22 cellular contexts compared by ENCODE assay signal in genomic region chr4:169768385-169768784, GRCh38. TPM values are rescaled to one million over a fixed set of nuclear protein-coding genes. Genes with fewer than 3 reads are reported as not detected.
A peak's percentile ranks its signal among the peaks of the same experiment; 100 is the strongest.
DNase-seq lines count a peak whose midpoint lies in the region; ATAC-seq, FAIRE-seq and TF ChIP-seq lines count a peak whose summit lies in the region.
"Had no signal": no experiment of that assay in that cellular context is flagged by ENCODE, and none has a peak within 500 bp of the region (broad histone marks: within the 10 kb centered on the region; RNA-seq: fewer than 3 reads in every experiment).

No MANE protein-coding gene starts in this region.

- H3K79me1 ChIP-seq in H1 (ENCODE audit: low read depth, low read length): no peaks in the 10 kb centered on the region

- no peaks in the 10 kb centered on the region for H3K4me1 Mint-ChIP-seq in GM23338
- H3K4me1 Mint-ChIP-seq: CD4-positive, alpha-beta memory T cell; CD4-positive, CD25-positive, alpha-beta regulatory T cell had no signal

- no peak overlapping the region for H3K9ac ChIP-seq in H1 (replicated peaks in 1 of 4; ENCODE audit: extremely low read depth in 1 of 4, low read depth in 3 of 4, low read length in 3 of 4)
- H3K9ac ChIP-seq: BLaER1 had no signal

- TF ChIP-seq CTCF in D721Med (IDR thresholded peaks at IDR 0.05; ENCODE audit: insufficient read depth, missing control alignments): no peak
- no peak for TF ChIP-seq CTCF in GM23338 (conservative IDR thresholded peaks at IDR 0.05; ENCODE audit: low read depth in 2 of 2)
- TF ChIP-seq CTCF in H1 (IDR thresholded peaks at IDR 0.05; ENCODE audit: control extremely low read depth in 1 of 3, insufficient read depth in 1 of 3, low read depth in 1 of 3, low read length in 3 of 3): no peak
- TF ChIP-seq CTCF in ovary (IDR thresholded peaks at IDR 0.05): no peak

- no peaks in the 10 kb centered on the region for H3K9me2 ChIP-seq in GM23338 (ENCODE audit: insufficient read depth)

- no peak overlapping the region for H2AK5ac ChIP-seq in H1 (ENCODE audit: low read depth, low read length)

- WGBS in H1 (ENCODE audit: extremely low coverage in 1 of 2, insufficient coverage in 1 of 2, insufficient read length in 1 of 2, insufficient replicate concordance in 2 of 2, low coverage in 1 of 2, low lambda C conversion rate in 2 of 2, missing lambda C conversion rate in 1 of 2), 2 experiments: 86% methylated on average over 3 of the region's 3 CpGs; no CpG with 5 or more reads in 1 of the 2 experiments
- WGBS in ovary, 3 donors: 76 to 90% (median 89%) methylated on average over 3 of the region's 3 CpGs

- TF ChIP-seq EP300 in H1 (IDR thresholded peaks at IDR 0.05; ENCODE audit: borderline replicate concordance in 1 of 2, low read depth in 2 of 2, low read length in 2 of 2): no peak
- no peak for TF ChIP-seq EP300 in ovary (IDR thresholded peaks at IDR 0.05)

- no peak overlapping the region for H3K27ac Mint-ChIP-seq in GM23338
- H3K27ac Mint-ChIP-seq: CD14-positive monocyte; CD4-positive, alpha-beta memory T cell; CD4-positive, CD25-positive, alpha-beta regulatory T cell; CD8-positive, alpha-beta memory T cell had no signal

- H4K91ac ChIP-seq in H1 (replicated peaks; ENCODE audit: insufficient read length, low read length): no peak overlapping the region

- DNase-seq in D721Med (ENCODE audit: insufficient read length, low spot score) (no peak), GM23338 (ENCODE audit: low spot score) (no peak), H1 (ENCODE audit: low read depth in 1 of 2, low spot score in 2 of 2) (no peak), NCI-H1930 (lab: John Stamatoyannopoulos, UW) (no peak), ovary (no peak), head of caudate nucleus (no peak)
- DNase-seq: 8988T; ACHN; BE2C; C1 segment of cervical spinal cord; CD4-positive, alpha-beta memory T cell; CD4-positive, CD25-positive, alpha-beta regulatory T cell; CD8-positive, alpha-beta memory T cell; COR-L47; DMS79 treated with DMSO at 0.1 percent for 48 hours; GF-D8 had no signal

- H2BK5ac ChIP-seq in H1 (ENCODE audit: low read depth, low read length): no peak overlapping the region

- FAIRE-seq in D721Med (lab: Jason Lieb, UNC): peak; percentile 21
- no peak for FAIRE-seq in H1 (lab: Jason Lieb, UNC)
- FAIRE-seq: A204.1, G401.6, GM12891, GM19239 had no signal

- no peaks in the 10 kb centered on the region for H4K20me1 ChIP-seq in GM23338 (replicated peaks; ENCODE audit: insufficient read depth)
- H4K20me1 ChIP-seq in H1 (replicated peaks in 1 of 2; ENCODE audit: control insufficient read depth in 1 of 2, insufficient read depth in 2 of 2, low read length in 2 of 2): no peaks in the 10 kb centered on the region
- H4K20me1 ChIP-seq: BLaER1 had no signal

- no peak overlapping the region for H2BK20ac ChIP-seq in H1 (ENCODE audit: low read length)

- no peak for TF ChIP-seq RAD21 in H1 (IDR thresholded peaks at IDR 0.05 in 1 of 2, conservative IDR thresholded peaks at IDR 0.05 in 1 of 2; ENCODE audit: low read depth in 2 of 2, low read length in 2 of 2)

- no peaks in the 10 kb centered on the region for H3K27me3 Mint-ChIP-seq in GM23338 (ENCODE audit: insufficient read depth, low read depth, poor library complexity)

- POLR2A ChIA-PET in H1 (lab: Charles Lee; ENCODE audit: partially characterized antibody): no interaction called here

- intact Hi-C loops in ovary (cut with DNase I): no loop called here
- intact Hi-C loops in head of caudate nucleus (cut with DNase I): no loop called here

- no peaks in the 10 kb centered on the region for H3K9me3 Mint-ChIP-seq in GM23338
- H3K9me3 Mint-ChIP-seq: CD4-positive, alpha-beta memory T cell; CD4-positive, CD25-positive, alpha-beta regulatory T cell; CD8-positive, alpha-beta memory T cell had no signal

- no peak overlapping the region for H4K5ac ChIP-seq in H1 (ENCODE audit: insufficient read length, low read depth, low read length)

- H2BK120ac ChIP-seq in H1 (replicated peaks; ENCODE audit: low read depth, low read length): no peak overlapping the region

- no peaks in the 10 kb centered on the region for H3K27me3 ChIP-seq in GM23338 (ENCODE audit: insufficient read depth)
- no peaks in the 10 kb centered on the region for H3K27me3 ChIP-seq in H1 (replicated peaks in 1 of 4; ENCODE audit: control insufficient read depth in 3 of 4, extremely low read depth in 1 of 4, insufficient read depth in 3 of 4, low read length in 3 of 4)
- no peaks in the 10 kb centered on the region for H3K27me3 ChIP-seq in ovary
- H3K27me3 ChIP-seq: BE2C, BLaER1 had no signal

- no peak overlapping the region for H3K4me3 ChIP-seq in GM23338
- no peak overlapping the region for H3K4me3 ChIP-seq in H1 (ENCODE audit: extremely low read depth in 1 of 4, insufficient read depth in 2 of 4, low read depth in 3 of 4, low read length in 4 of 4)
- H3K4me3 ChIP-seq in ovary: no peak overlapping the region
- H3K4me3 ChIP-seq: BLaER1 had no signal

- ATAC-seq in GM23338: no peak

- no peak overlapping the region for H2BK15ac ChIP-seq in H1 (ENCODE audit: low read length)

- H3K23ac ChIP-seq in H1 (ENCODE audit: insufficient read length): no peak overlapping the region

- H2AFZ ChIP-seq in GM23338 (peak overlapping the region; percentile 59; the same call in 1 of the 2 replicates), H1 (ENCODE audit: low read length) (peak overlapping the region; percentile 49; the same call in 1 of the 2 replicates)

- H4K8ac ChIP-seq in H1 (ENCODE audit: extremely low read depth, insufficient read depth, low read length): no peak overlapping the region

- H3K23me2 ChIP-seq in H1 (ENCODE audit: low read depth, low read length): no peaks in the 10 kb centered on the region

- no peak overlapping the region for H3K4me2 ChIP-seq in GM23338
- H3K4me2 ChIP-seq in H1 (ENCODE audit: insufficient read depth in 1 of 2, low read depth in 2 of 2, low read length in 2 of 2): no peak overlapping the region
- H3K4me2 ChIP-seq: BLaER1 had no signal

- no peak overlapping the region for H2BK12ac ChIP-seq in H1 (ENCODE audit: low read depth, low read length)

- H3K27ac ChIP-seq in GM23338 (ENCODE audit: low read depth): no peak overlapping the region
- H3K27ac ChIP-seq in H1 (ENCODE audit: low read depth, low read length): no peak overlapping the region
- H3K27ac ChIP-seq in ovary: no peak overlapping the region
- H3K27ac ChIP-seq: BLaER1 had no signal

- no peaks in the 10 kb centered on the region for H3K36me3 Mint-ChIP-seq in GM23338 (ENCODE audit: low read depth)
- H3K36me3 Mint-ChIP-seq: CD14-positive monocyte; CD4-positive, alpha-beta memory T cell; CD4-positive, CD25-positive, alpha-beta regulatory T cell had no signal

- H3K36me3 ChIP-seq in GM23338 (ENCODE audit: insufficient read depth) (no peaks in the 10 kb centered on the region), H1 (ENCODE audit: control insufficient read depth in 2 of 4, insufficient read depth in 4 of 4, low read length in 3 of 4) (no peaks in the 10 kb centered on the region), ovary (no peaks in the 10 kb centered on the region)
- H3K36me3 ChIP-seq: BE2C, BLaER1 had no signal

- no peaks in the 10 kb centered on the region for H3K9me3 ChIP-seq in H1 (ENCODE audit: insufficient read depth in 2 of 2, low read depth in 1 of 2, low read length in 1 of 2)
- H3K9me3 ChIP-seq in ovary: no peaks in the 10 kb centered on the region
- H3K9me3 ChIP-seq: BE2C, BLaER1 had no signal

- no peak overlapping the region for H3K56ac ChIP-seq in H1 (replicated peaks; ENCODE audit: insufficient read length, low read depth, low read length)

- no peak overlapping the region for H3K18ac ChIP-seq in H1 (ENCODE audit: extremely low read depth, low read length)

- H3K4ac ChIP-seq in H1 (replicated peaks; ENCODE audit: insufficient read length, low read depth, low read length): no peak overlapping the region

- no peaks in the 10 kb centered on the region for H3F3A ChIP-seq in GM23338 (replicated peaks; ENCODE audit: low read depth)

- no peak overlapping the region for H3K4me3 Mint-ChIP-seq in GM23338
- H3K4me3 Mint-ChIP-seq: CD4-positive, alpha-beta memory T cell; CD4-positive, CD25-positive, alpha-beta regulatory T cell; CD8-positive, alpha-beta memory T cell had no signal

- no peaks in the 10 kb centered on the region for H3K4me1 ChIP-seq in GM23338 (ENCODE audit: insufficient read depth)
- H3K4me1 ChIP-seq in H1 (replicated peaks in 1 of 4; ENCODE audit: control insufficient read depth in 3 of 4, insufficient read depth in 4 of 4, low read length in 3 of 4): no peaks in the 10 kb centered on the region
- peaks cover 2% of the 10 kb centered on the region for H3K4me1 ChIP-seq in ovary (ENCODE audit: insufficient read depth)
- H3K4me1 ChIP-seq: BE2C had no signal

- TF ChIP-seq POLR2A in H1 (IDR thresholded peaks at IDR 0.05; ENCODE audit: control extremely low read depth in 1 of 2, low read depth in 2 of 2, low read length in 2 of 2) (no peak), ovary (IDR thresholded peaks at IDR 0.05) (no peak)

- CTCF ChIA-PET in H1 (lab: Charles Lee; ENCODE audit: partially characterized antibody): interaction anchor here (0.9 kb wide), 1 partner anchor 23 kb away, joined by 3 read pairs; no protein-coding TSS in a partner anchor

- H3K14ac ChIP-seq in H1 (ENCODE audit: insufficient read length): no peak overlapping the region

- H3K79me2 ChIP-seq in GM23338 (replicated peaks; ENCODE audit: insufficient read depth) (no peaks in the 10 kb centered on the region), H1 (ENCODE audit: control insufficient read depth in 1 of 2, insufficient read depth in 2 of 2, low read length in 2 of 2) (no peaks in the 10 kb centered on the region)

TF ChIP-seq in GM23338, 12 proteins besides CTCF, POLR2A, EP300 and RAD21 (continues in another document):
- no peak for TF ChIP-seq POLR2AphosphoS5 (IDR thresholded peaks at IDR 0.05; ENCODE audit: low read depth)

TF ChIP-seq in H1, 55 proteins besides CTCF, POLR2A, EP300 and RAD21 (continues in another document):
- TF ChIP-seq CHD1 (IDR thresholded peaks at IDR 0.05; ENCODE audit: low read depth, low read length) (no peak), FOSL1 (IDR thresholded peaks at IDR 0.05; ENCODE audit: insufficient read depth, low read depth, low read length) (no peak), SAP30 (IDR thresholded peaks at IDR 0.05; ENCODE audit: insufficient read depth, insufficient replicate concordance, low read length) (no peak), ASH2L (IDR thresholded peaks at IDR 0.05; ENCODE audit: low read length) (no peak)

RNA-seq across cellular contexts. Expression of gene HPF1, which starts 10.6 kb away (rescaled TPM):
- 37.6 and 57.6 TPM in 2 replicates for total RNA-seq in GM23338 (2014; rRNA removed; shearing (Covaris generic))
- polyA plus RNA-seq in GM23338 (2016; fragmentation: Nextera tagmentation; extraction: Ambion mirVana) (123 and 128 TPM in 2 replicates), H1 (2011; rRNA removed) (9.3 and 14.1 TPM in 2 replicates), ovary (10 to 100 TPM; 26.7 to 28.7 TPM)
- 29.9 and 32.5 TPM in 2 replicates for total RNA-seq in H1 (2021; fragmentation: NEBNext Ultra II Directional; extraction: Animal tissue kit (Norgen Biotek cat#: 25700))
- 20.4 TPM for polyA plus RNA-seq in H1 (2011; cell fraction: cytosol; rRNA removed)
- 1.2 TPM for polyA plus RNA-seq in H1 (2011; cell fraction: nucleus; rRNA removed)
- 22.8 to 51.2 TPM (median 30.3 TPM) in 4 replicates for polyA plus RNA-seq in H1 (2012, experiment 1 of 2)
- 4.7 TPM for polyA plus RNA-seq in H1 (2012, experiment 2 of 2)
- polyA plus RNA-seq in H1 (2013, experiment 1 of 2): 51.2 TPM
- 50.8 TPM for polyA plus RNA-seq in H1 (2013, experiment 2 of 2)
- 5.0 and 5.3 TPM in 2 replicates for polyA minus RNA-seq in H1 (2011; rRNA and poly(A)+ RNA removed)
- polyA minus RNA-seq in H1 (2011; cell fraction: cytosol; rRNA and poly(A)+ RNA removed): 9.6 TPM
- polyA minus RNA-seq in H1 (2011; cell fraction: nucleus; rRNA and poly(A)+ RNA removed): 9.6 TPM
- total RNA-seq in ovary: 10 to 100 TPM; 21.3 to 29.1 (median 23.3) TPM
